In the genomic region with DNA sequence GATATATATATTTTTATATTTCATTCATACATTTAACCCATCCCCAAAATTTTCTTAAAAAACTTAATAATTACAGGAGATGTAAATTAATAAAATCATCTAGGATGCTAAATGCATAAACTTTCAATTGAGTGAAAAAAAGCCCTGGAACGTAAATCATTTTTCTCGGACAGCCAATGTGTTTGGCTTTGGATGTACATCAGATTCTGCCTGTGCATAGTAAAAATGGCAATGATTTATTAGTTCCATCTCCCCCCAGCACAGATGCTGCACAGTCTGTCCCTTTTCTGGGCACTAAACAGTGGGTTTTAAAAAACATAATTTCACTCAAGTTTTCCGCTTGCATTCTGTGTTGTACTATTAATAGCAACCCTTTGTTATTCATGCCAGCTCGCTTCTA, we compare ENCODE assay signal across 11 cellular contexts. TPM values are rescaled to one million over a fixed set of nuclear protein-coding genes. Genes with fewer than 3 reads are reported as not detected.
DNase-seq lines count a peak whose midpoint lies in the region; ATAC-seq and TF ChIP-seq lines count a peak whose summit lies in the region.
"Had no signal": no experiment of that assay in that cellular context is flagged by ENCODE, and none has a peak within 500 bp of the region (broad histone marks: within the 10 kb centered on the region; RNA-seq: fewer than 3 reads in every experiment).

No MANE protein-coding gene starts in this region.

- in situ Hi-C loops in G401 (cut with HindIII; ENCODE audit: low sequenced_read_pairs), result no loop called here

- intact Hi-C loops in mucosa of descending colon (cut with DNase I, micrococcal nuclease), result no loop called here

- no peak for TF ChIP-seq CTCF in mucosa of descending colon (IDR thresholded peaks at IDR 0.05)

- H3K36me3 ChIP-seq in mucosa of descending colon (ENCODE audit: low read depth), result no peaks in the 10 kb centered on the region
- H3K36me3 ChIP-seq: HAP-1 had no signal

- H3K4me3 ChIP-seq in mucosa of descending colon, result no peak overlapping the region
- H3K4me3 ChIP-seq: HAP-1 had no signal

- no peaks in the 10 kb centered on the region for H3K9me3 ChIP-seq in mucosa of descending colon
- H3K9me3 ChIP-seq: Caco-2, HAP-1 had no signal

- H3K4me1 ChIP-seq in mucosa of descending colon (ENCODE audit: low read depth), result no peaks in the 10 kb centered on the region
- H3K4me1 ChIP-seq: Caco-2 had no signal

- no peak for ATAC-seq in mucosa of descending colon
- ATAC-seq in GM18498 (IDR thresholded peaks at IDR 0.05; ENCODE audit: unreplicated experiment), result no peak

- peak; percentile 56 for DNase-seq in G401 (ENCODE audit: low spot score)
- DNase-seq in NCI-H1694 treated with DMSO at 0.1 percent for 48 hours (lab: John Stamatoyannopoulos, UW), result peak; percentile 86
- DNase-seq in cerebellar cortex (ENCODE audit: low spot score), result peak; percentile 46
- DNase-seq in mucosa of descending colon, result no peak
- DNase-seq in midbrain (lab: John Stamatoyannopoulos, UW), result no peak
- DNase-seq: Caco-2; CD4-positive, alpha-beta T cell; DMS79; GF-D8 had no signal

RNA-seq across cellular contexts. Expression of a gene that starts 42.4 kb away (rescaled TPM):
- total RNA-seq in G401 (2014; rRNA removed; shearing (Covaris generic)), result 13.4 and 14.1 TPM in 2 replicates
- 10 to 100 TPM; 15.8 to 45.0 (median 25.5) TPM for total RNA-seq in mucosa of descending colon

Comparison
In these comparisons a context has a peak if more than half of its experiments do, and no peak if none do; other contexts are left out.
1. DNase-seq: peak in G401 (single experiment), NCI-H1694 treated with DMSO at 0.1 percent for 48 hours (single experiment) and cerebellar cortex (single experiment); none in mucosa of descending colon (0 of 3) and midbrain (single experiment).